12 cellular contexts compared by ENCODE assay signal in the genomic region with DNA sequence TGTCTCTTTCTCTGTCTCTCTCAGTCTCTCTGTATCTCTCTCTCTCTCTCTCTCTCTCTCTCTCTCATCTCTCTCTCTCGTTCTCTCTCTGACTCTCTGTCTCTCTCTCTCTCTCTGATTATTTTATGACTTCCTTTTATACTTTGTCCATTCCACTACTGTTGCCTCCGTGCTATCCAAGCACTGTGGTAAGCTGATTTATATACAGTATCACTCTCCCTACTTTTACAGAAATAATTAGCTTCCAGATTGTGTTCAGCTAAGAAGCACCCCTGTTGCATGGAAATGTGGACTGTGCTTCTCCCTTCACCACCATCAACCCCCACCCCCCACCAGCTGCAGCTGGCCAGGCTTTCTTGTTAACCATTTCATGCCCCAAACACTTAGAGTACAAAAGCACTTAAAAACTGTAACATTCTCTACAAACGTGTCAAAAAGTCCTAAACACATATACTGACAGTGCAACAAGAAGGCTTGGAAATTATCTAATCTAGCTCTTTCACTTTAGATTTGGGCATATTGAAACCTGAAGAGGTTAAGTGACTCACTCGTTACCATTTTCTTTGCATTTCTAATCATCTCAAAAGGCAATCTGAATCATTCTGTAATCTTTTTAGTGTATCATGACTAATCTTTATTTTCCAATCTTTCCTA. TPM values are rescaled to one million over a fixed set of nuclear protein-coding genes. Genes with fewer than 3 reads are reported as not detected.
A peak's percentile ranks its signal among the peaks of the same experiment; 100 is the strongest.
DNase-seq lines count a peak whose midpoint lies in the region; ATAC-seq and TF ChIP-seq lines count a peak whose summit lies in the region.
"Had no signal": no experiment of that assay in that cellular context is flagged by ENCODE, and none has a peak within 500 bp of the region (broad histone marks: within the 10 kb centered on the region; RNA-seq: fewer than 3 reads in every experiment).

No MANE protein-coding gene starts in this region.

- POLR2A ChIA-PET in activated CD4-positive, alpha-beta T cell treated with anti-CD3 and anti-CD28 coated beads for 36 hours (lab: Charles Lee): interaction anchor here (1.4 kb wide), 1 partner anchor 157 kb away, joined by 4 read pairs; no protein-coding TSS in a partner anchor

- H3K27ac Mint-ChIP-seq in activated CD4-positive, alpha-beta T cell treated with anti-CD3 and anti-CD28 coated beads for 36 hours: peak overlapping the region; percentile 34
- peak overlapping the region; percentile 60 for H3K27ac Mint-ChIP-seq in activated naive CD8-positive, alpha-beta T cell treated with anti-CD3 and anti-CD28 coated beads, Interleukin-2, amount 50 U/mL, for 24 hours

- H3K27me3 ChIP-seq in sigmoid colon (no peaks in the 10 kb centered on the region), dorsolateral prefrontal cortex (peaks cover 0 to 35% (median 0%) of the 10 kb centered on the region in 45 donors), esophagus muscularis mucosa (no peaks in the 10 kb centered on the region)
- H3K27me3 ChIP-seq: Peyer's patch had no signal

- H3K9me3 ChIP-seq in sigmoid colon: no peaks in the 10 kb centered on the region
- H3K9me3 ChIP-seq in esophagus muscularis mucosa: no peaks in the 10 kb centered on the region
- H3K9me3 ChIP-seq: Peyer's patch had no signal

- peaks cover 0 to 64% (median 49%) of the 10 kb centered on the region in 4 donors for H3K4me1 ChIP-seq in sigmoid colon
- H3K4me1 ChIP-seq in esophagus muscularis mucosa: peaks cover 25 to 53% (median 46%) of the 10 kb centered on the region in 4 donors

- H3K4me3 ChIP-seq in sigmoid colon (no peak overlapping the region), dorsolateral prefrontal cortex (no peak overlapping the region), esophagus muscularis mucosa (no peak overlapping the region)
- H3K4me3 ChIP-seq: Peyer's patch had no signal

- H3K4me3 Mint-ChIP-seq in activated CD4-positive, alpha-beta T cell treated with anti-CD3 and anti-CD28 coated beads for 36 hours: peak overlapping the region; percentile 25
- peak overlapping the region; percentile 39 for H3K4me3 Mint-ChIP-seq in activated naive CD8-positive, alpha-beta T cell treated with anti-CD3 and anti-CD28 coated beads, Interleukin-2, amount 50 U/mL, for 24 hours

- peaks cover 41% of the 10 kb centered on the region for H3K27me3 Mint-ChIP-seq in activated CD4-positive, alpha-beta T cell treated with anti-CD3 and anti-CD28 coated beads for 36 hours
- H3K27me3 Mint-ChIP-seq in activated naive CD8-positive, alpha-beta T cell treated with anti-CD3 and anti-CD28 coated beads, Interleukin-2, amount 50 U/mL, for 24 hours: peaks cover 16% of the 10 kb centered on the region

- CTCF ChIA-PET in activated CD4-positive, alpha-beta T cell treated with anti-CD3 and anti-CD28 coated beads for 36 hours (lab: Charles Lee): interaction anchor here (0.7 to 3.1 kb wide), 14 partner anchors 8 to 563 kb away, joined by 3 to 29 read pairs (median 4); a partner anchor contains a TSS

- peak; percentile 97 for ATAC-seq in activated CD4-positive, alpha-beta T cell treated with anti-CD3 and anti-CD28 coated beads for 36 hours
- ATAC-seq in HG02852 (IDR thresholded peaks at IDR 0.05; ENCODE audit: unreplicated experiment): peak; percentile 48
- peak; percentile 71 for ATAC-seq in activated naive CD8-positive, alpha-beta T cell treated with anti-CD3 and anti-CD28 coated beads, Interleukin-2, amount 50 U/mL, for 24 hours

- no peak for TF ChIP-seq CTCF in sigmoid colon (IDR thresholded peaks at IDR 0.05)
- no peak for TF ChIP-seq CTCF in dorsolateral prefrontal cortex (IDR thresholded peaks at IDR 0.05 in 54 of 56, conservative IDR thresholded peaks at IDR 0.05 in 2 of 56; ENCODE audit: low read depth in 1 of 56, partially characterized antibody in 56 of 56)
- no peak for TF ChIP-seq CTCF in esophagus muscularis mucosa (IDR thresholded peaks at IDR 0.05)

- H3K9me3 Mint-ChIP-seq in activated CD4-positive, alpha-beta T cell treated with anti-CD3 and anti-CD28 coated beads for 36 hours (ENCODE audit: low read depth): no peaks in the 10 kb centered on the region
- H3K9me3 Mint-ChIP-seq in activated naive CD8-positive, alpha-beta T cell treated with anti-CD3 and anti-CD28 coated beads, Interleukin-2, amount 50 U/mL, for 24 hours: no peaks in the 10 kb centered on the region

- H3K36me3 Mint-ChIP-seq in activated CD4-positive, alpha-beta T cell treated with anti-CD3 and anti-CD28 coated beads for 36 hours (ENCODE audit: low read depth): no peaks in the 10 kb centered on the region
- no peaks in the 10 kb centered on the region for H3K36me3 Mint-ChIP-seq in activated naive CD8-positive, alpha-beta T cell treated with anti-CD3 and anti-CD28 coated beads, Interleukin-2, amount 50 U/mL, for 24 hours (ENCODE audit: low read depth)

- intact Hi-C loops in activated CD4-positive, alpha-beta T cell treated with anti-CD3 and anti-CD28 coated beads for 36 hours (cut with DNase I, micrococcal nuclease): loop anchor here (1.0 to 10.0 kb wide), 11 partner anchors 16 to 1051 kb away; a partner anchor contains a TSS
- intact Hi-C loops in sigmoid colon (cut with DNase I): loop anchor here (5.0 kb wide), 2 partner anchors 38 to 462 kb away; no protein-coding TSS in a partner anchor
- intact Hi-C loops in dorsolateral prefrontal cortex (cut with DNase I): no loop called here
- intact Hi-C loops in esophagus muscularis mucosa (cut with DNase I): no loop called here

- H3K4me1 Mint-ChIP-seq in activated CD4-positive, alpha-beta T cell treated with anti-CD3 and anti-CD28 coated beads for 36 hours: peaks cover 28% of the 10 kb centered on the region
- H3K4me1 Mint-ChIP-seq in activated naive CD8-positive, alpha-beta T cell treated with anti-CD3 and anti-CD28 coated beads, Interleukin-2, amount 50 U/mL, for 24 hours: peaks cover 55% of the 10 kb centered on the region

- no peak for TF ChIP-seq EP300 in sigmoid colon (IDR thresholded peaks at IDR 0.05)
- no peak for TF ChIP-seq EP300 in esophagus muscularis mucosa (IDR thresholded peaks at IDR 0.05)

- DNase-seq in activated CD4-positive, alpha-beta T cell treated with anti-CD3 and anti-CD28 coated beads for 36 hours: peak; percentile 13
- DNase-seq in activated CD4-positive, alpha-beta T cell treated with anti-CD3 and anti-CD28 coated beads for 48 hours: no peak
- no peak for DNase-seq in activated naive CD8-positive, alpha-beta T cell treated with anti-CD3 and anti-CD28 coated beads, Interleukin-2, amount 50 U/mL, for 24 hours
- DNase-seq in sigmoid colon (no peak), AML-193 (lab: John Stamatoyannopoulos, UW) (no peak), dorsolateral prefrontal cortex (no peak), esophagus muscularis mucosa (ENCODE audit: extremely low spot score) (no peak)
- DNase-seq: activated CD8-positive, alpha-beta memory T cell treated with anti-CD3 and anti-CD28 coated beads, Interleukin-2, amount 50 U/mL, for 4 hours; Peyer's patch had no signal

- peak overlapping the region; percentile 77 to 85 (median 80) for H3K27ac ChIP-seq in sigmoid colon
- H3K27ac ChIP-seq in dorsolateral prefrontal cortex: peak overlapping the region in 11 of 59 donors; percentile 1 to 67 (median 39)
- peak overlapping the region in 2 of 4 donors; percentile 79 to 80 for H3K27ac ChIP-seq in esophagus muscularis mucosa (replicated peaks in 1 of 4)
- H3K27ac ChIP-seq: HL-60 had no signal

- no peak for TF ChIP-seq POLR2A in sigmoid colon (IDR thresholded peaks at IDR 0.05)
- no peak for TF ChIP-seq POLR2A in esophagus muscularis mucosa (IDR thresholded peaks at IDR 0.05; ENCODE audit: low read depth)

- H3K36me3 ChIP-seq in sigmoid colon (no peaks in the 10 kb centered on the region), esophagus muscularis mucosa (no peaks in the 10 kb centered on the region)
- H3K36me3 ChIP-seq: Peyer's patch had no signal

- WGBS in sigmoid colon, 2 donors: 31 to 45% methylated on average over 4 of the region's 4 CpGs
- WGBS in esophagus muscularis mucosa: 65% methylated on average over 4 of the region's 4 CpGs

RNA-seq across cellular contexts. Expression of a gene that starts 11.6 kb away (rescaled TPM):
- total RNA-seq in activated CD4-positive, alpha-beta T cell treated with anti-CD3 and anti-CD28 coated beads for 36 hours: not detected
- total RNA-seq in sigmoid colon: 10 to 100 TPM in 3 of 4 donors, 1 to 10 TPM in 1; 9.0 to 25.0 (median 15.3) TPM
- 1 to 10 TPM; 2.5 to 7.1 (median 5.4) TPM for polyA plus RNA-seq in sigmoid colon
- total RNA-seq in dorsolateral prefrontal cortex: 1 to 10 TPM in 117 of 120 experiments, under 1 TPM in 3; 0.45 to 9.6 (median 3.5) TPM
- total RNA-seq in esophagus muscularis mucosa: 1 to 10 TPM; 4.2 to 9.6 (median 9.5) TPM
- total RNA-seq: mononuclear cell had no signal

RNA-seq across cellular contexts. Expression of a gene that starts 16.6 kb away (rescaled TPM):
- total RNA-seq in activated CD4-positive, alpha-beta T cell treated with anti-CD3 and anti-CD28 coated beads for 36 hours: 1 to 10 TPM; 7.6 to 8.1 TPM
- total RNA-seq in sigmoid colon: 10 to 100 TPM; 20.8 to 25.0 (median 23.9) TPM
- polyA plus RNA-seq in sigmoid colon: 10 to 100 TPM; 28.9 to 64.7 (median 45.0) TPM
- 10 to 100 TPM in 69 of 120 experiments, 1 to 10 TPM in 51; 4.9 to 17.1 (median 10.4) TPM for total RNA-seq in dorsolateral prefrontal cortex
- total RNA-seq in esophagus muscularis mucosa: 10 to 100 TPM; 11.2 to 17.4 (median 11.8) TPM

Comparison
In these comparisons a context has a peak if more than half of its experiments do, and no peak if none do; other contexts are left out.
1. intact Hi-C loops: an anchor here in activated CD4-positive, alpha-beta T cell treated with anti-CD3 and anti-CD28 coated beads for 36 hours (1.0 to 10.0 kb wide) and sigmoid colon (5.0 kb wide); none called in dorsolateral prefrontal cortex and esophagus muscularis mucosa.